Comparison of ENCODE assay signal across 8 cellular contexts in the genomic region with DNA sequence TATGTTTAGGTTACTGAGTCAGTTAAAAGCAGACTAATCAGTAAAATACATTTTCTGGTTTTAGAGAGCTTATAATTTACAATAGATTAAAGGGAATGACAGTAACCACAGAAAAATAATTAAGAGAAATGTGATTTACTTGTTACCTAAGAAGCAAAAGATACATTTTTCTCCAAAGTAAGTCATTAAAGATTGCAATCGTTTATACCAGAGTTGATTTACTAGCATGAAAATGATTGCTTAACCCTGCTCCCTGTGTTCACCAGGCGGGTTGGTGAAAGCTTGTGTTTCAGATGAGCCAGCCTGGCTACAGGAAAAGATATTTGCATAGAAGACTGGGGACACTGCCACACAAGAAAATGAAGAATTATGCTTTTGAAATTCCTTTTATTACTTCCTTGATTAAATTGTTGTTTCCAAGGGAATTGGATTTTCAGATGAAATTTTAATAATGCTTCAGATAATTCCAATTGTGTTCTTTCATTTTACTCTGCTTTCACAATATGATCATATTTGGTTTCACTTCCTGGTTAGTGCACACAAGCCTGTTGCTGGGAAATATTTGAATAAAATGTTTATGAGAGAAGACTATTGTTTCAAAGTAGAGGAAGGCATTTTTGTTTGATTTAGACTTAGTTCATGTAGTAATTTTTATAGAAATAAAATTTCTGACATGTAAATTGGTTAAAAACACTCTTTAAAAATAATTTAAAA. TPM values are rescaled to one million over a fixed set of nuclear protein-coding genes. Genes with fewer than 3 reads are reported as not detected.
DNase-seq lines count a peak whose midpoint lies in the region; ATAC-seq, FAIRE-seq and TF ChIP-seq lines count a peak whose summit lies in the region.

No MANE protein-coding gene starts in this region.

- peak; percentile 73 for FAIRE-seq in H54 (lab: Jason Lieb, UNC)

- no peaks in the 10 kb centered on the region for H3K27me3 Mint-ChIP-seq in activated T-helper 17 cell treated with anti-CD3 and anti-CD28 coated beads, Interleukin-2, amount 50 U/mL, for 72 hours
- no peaks in the 10 kb centered on the region for H3K27me3 Mint-ChIP-seq in nephron progenitor cell (ENCODE audit: low read depth, poor library complexity)

- peak overlapping the region; percentile 66 to 70 (median 70) for H3K27ac ChIP-seq in right lobe of liver

- ATAC-seq in GM18508 (IDR thresholded peaks at IDR 0.05; ENCODE audit: insufficient read depth, unreplicated experiment) (peak; percentile 62), right lobe of liver (peak; percentile 77 to 88 (median 84))
- ATAC-seq in activated T-helper 17 cell treated with anti-CD3 and anti-CD28 coated beads, Interleukin-2, amount 50 U/mL, for 72 hours (replicated peaks) = peak; percentile 40

- H3K36me3 Mint-ChIP-seq in activated T-helper 17 cell treated with anti-CD3 and anti-CD28 coated beads, Interleukin-2, amount 50 U/mL, for 72 hours (ENCODE audit: low read depth) = peaks cover 100% of the 10 kb centered on the region
- H3K36me3 Mint-ChIP-seq in nephron progenitor cell (ENCODE audit: low read depth) = peaks cover 4% of the 10 kb centered on the region

- H3K4me3 Mint-ChIP-seq in activated T-helper 17 cell treated with anti-CD3 and anti-CD28 coated beads, Interleukin-2, amount 50 U/mL, for 72 hours = peak overlapping the region; percentile 72
- H3K4me3 Mint-ChIP-seq in nephron progenitor cell = no peak overlapping the region

- H3K9me3 Mint-ChIP-seq in activated T-helper 17 cell treated with anti-CD3 and anti-CD28 coated beads, Interleukin-2, amount 50 U/mL, for 72 hours = no peaks in the 10 kb centered on the region
- H3K9me3 Mint-ChIP-seq in nephron progenitor cell = no peaks in the 10 kb centered on the region

- WGBS in right lobe of liver (ENCODE audit: insufficient coverage, low coverage, low lambda C conversion rate, missing lambda C conversion rate) = 4% methylated on average over 2 of the region's 2 CpGs

- TF ChIP-seq CTCF in right lobe of liver (IDR thresholded peaks at IDR 0.05) (no peak), nephron progenitor cell (IDR thresholded peaks at IDR 0.05) (no peak)

- H3K4me3 ChIP-seq in right lobe of liver = peak overlapping the region in 2 of 3 donors; percentile 15 to 22

- H3K9me3 ChIP-seq in right lobe of liver = no peaks in the 10 kb centered on the region

- peak overlapping the region; percentile 90 for H3K27ac Mint-ChIP-seq in activated T-helper 17 cell treated with anti-CD3 and anti-CD28 coated beads, Interleukin-2, amount 50 U/mL, for 72 hours
- H3K27ac Mint-ChIP-seq in nephron progenitor cell = no peak overlapping the region

- DNase-seq in H54 (ENCODE audit: insufficient read length, low spot score) (no peak), MV-4-11 (lab: John Stamatoyannopoulos, UW) (peak; percentile 74), right lobe of liver (peak in 1 of 3 donors; percentile 63), NCI-H128 (lab: John Stamatoyannopoulos, UW; ENCODE audit: unreplicated experiment) (no peak), nephron progenitor cell (no peak), NCI-H226 (no peak)

- TF ChIP-seq POLR2A in H54 (IDR thresholded peaks at IDR 0.05; ENCODE audit: low read depth, low read length) (no peak), right lobe of liver (IDR thresholded peaks at IDR 0.05) (no peak)

- intact Hi-C loops in right lobe of liver (cut with DNase I) = no loop called here

- no peaks in the 10 kb centered on the region for H3K36me3 ChIP-seq in right lobe of liver

- peaks cover 52% of the 10 kb centered on the region for H3K4me1 Mint-ChIP-seq in activated T-helper 17 cell treated with anti-CD3 and anti-CD28 coated beads, Interleukin-2, amount 50 U/mL, for 72 hours
- no peaks in the 10 kb centered on the region for H3K4me1 Mint-ChIP-seq in nephron progenitor cell

- peaks cover 0 to 39% (median 7%) of the 10 kb centered on the region in 4 donors for H3K4me1 ChIP-seq in right lobe of liver

- H3K27me3 ChIP-seq in right lobe of liver = no peaks in the 10 kb centered on the region

RNA-seq across cellular contexts. Expression of a gene that starts 28.0 kb away (rescaled TPM):
- 10 to 100 TPM; 16.3 to 45.8 TPM for total RNA-seq in activated T-helper 17 cell treated with anti-CD3 and anti-CD28 coated beads, Interleukin-2, amount 50 U/mL, for 72 hours
- 10 to 100 TPM in 1 of 6 experiments, 1 to 10 TPM in 5; 1.8 to 11.3 (median 4.7) TPM for total RNA-seq in right lobe of liver
